ENCODE assay signal across 1 cellular context in genomic region chr7:135715055-135715522, GRCh38.
TF ChIP-seq lines count a peak whose summit lies in the region.

No MANE protein-coding gene starts in this region.

TF ChIP-seq in GM12878, 131 proteins besides CTCF, POLR2A, EP300 and RAD21:
- TF ChIP-seq GABPA (IDR thresholded peaks at IDR 0.05; ENCODE audit: low read depth) (no peak), BCL3 (IDR thresholded peaks at IDR 0.05; ENCODE audit: borderline replicate concordance, insufficient read depth, low read depth, low read length, poor library complexity, severe bottlenecking) (peak; percentile 64)
